ENCODE assay signal across 8 cellular contexts in genomic region chr22:49767355-49768062, GRCh38.
DNase-seq lines count a peak whose midpoint lies in the region; ATAC-seq, FAIRE-seq and TF ChIP-seq lines count a peak whose summit lies in the region.

No MANE protein-coding gene starts in this region.

- H4K20me1 ChIP-seq in endothelial cell of umbilical vein (replicated peaks; ENCODE audit: control insufficient read depth, extremely low read depth, insufficient read depth, low read length), result no peaks in the 10 kb centered on the region

- POLR2A ChIA-PET in endothelial cell of umbilical vein (lab: Charles Lee), result no interaction called here

- dilution Hi-C loops in endothelial cell of umbilical vein (cut with MboI; ENCODE audit: extremely low pct_ligation_motif_present, low sequenced_read_pairs), result no loop called here

- H3K9me3 Mint-ChIP-seq in nephron progenitor cell, result peaks cover 15% of the 10 kb centered on the region

- TF ChIP-seq POLR2A in endothelial cell of umbilical vein (IDR thresholded peaks at IDR 0.05; ENCODE audit: low read depth, low read length), result no peak

- no peaks in the 10 kb centered on the region for H3K36me3 ChIP-seq in endothelial cell of umbilical vein (ENCODE audit: control insufficient read depth in 2 of 2, extremely low read depth in 1 of 2, insufficient read depth in 2 of 2, low read length in 2 of 2)

- H2AFZ ChIP-seq in endothelial cell of umbilical vein (ENCODE audit: low read depth, low read length), result no peak overlapping the region

- peaks cover 2% of the 10 kb centered on the region for H3K27me3 Mint-ChIP-seq in nephron progenitor cell (ENCODE audit: low read depth, poor library complexity)

- H3K9me3 ChIP-seq in endothelial cell of umbilical vein (replicated peaks; ENCODE audit: control insufficient read depth, insufficient read depth, low read length), result no peaks in the 10 kb centered on the region

- no peak for ATAC-seq in HG02623 (IDR thresholded peaks at IDR 0.05; ENCODE audit: unreplicated experiment)
- no peak for ATAC-seq in HG03354 (IDR thresholded peaks at IDR 0.05; ENCODE audit: poor library complexity, severe bottlenecking, unreplicated experiment)

- no TSS peak for BruUV-seq in endothelial cell of umbilical vein (replicated peaks; lab: Mats Ljungman, UMichigan)

- H3K27ac Mint-ChIP-seq in nephron progenitor cell, result no peak overlapping the region

- no peaks in the 10 kb centered on the region for H3K27me3 ChIP-seq in endothelial cell of umbilical vein (ENCODE audit: control insufficient read depth in 2 of 2, insufficient read depth in 2 of 2, low read length in 2 of 2)

- H3K9ac ChIP-seq in endothelial cell of umbilical vein (replicated peaks; ENCODE audit: extremely low read depth, insufficient read depth, low read length), result no peak overlapping the region

- no peak overlapping the region for H3K4me3 ChIP-seq in endothelial cell of umbilical vein (replicated peaks in 1 of 3; ENCODE audit: insufficient read depth in 1 of 3, low read depth in 1 of 3, low read length in 3 of 3)

- H3K4me3 Mint-ChIP-seq in nephron progenitor cell, result no peak overlapping the region

- H3K9me1 ChIP-seq in endothelial cell of umbilical vein (replicated peaks; ENCODE audit: control insufficient read depth, extremely low read depth, insufficient read depth, low read length), result no peaks in the 10 kb centered on the region

- H3K27ac ChIP-seq in endothelial cell of umbilical vein (ENCODE audit: insufficient read depth, low read depth, low read length), result no peak overlapping the region

- H3K36me3 Mint-ChIP-seq in nephron progenitor cell (ENCODE audit: low read depth), result peaks cover 20% of the 10 kb centered on the region

- DNase-seq in activated CD4-positive, alpha-beta T cell treated with anti-CD3 and anti-CD28 coated beads for 1 hour, result peak; percentile 7
- DNase-seq in activated CD4-positive, alpha-beta T cell treated with anti-CD3 and anti-CD28 coated beads, Interleukin-2, amount 50 U/mL, for 1 hour, result no peak
- DNase-seq in endothelial cell of umbilical vein (ENCODE audit: low read depth, low spot score), result peak; percentile 64
- no peak for DNase-seq in nephron progenitor cell

- intact Hi-C loops in endothelial cell of umbilical vein (cut with micrococcal nuclease), result loop anchor here (1.0 to 5.0 kb wide), 3 partner anchors 151 to 265 kb away; partner anchors contain the start of genes ALG12 and CRELD2

- H3K4me1 ChIP-seq in endothelial cell of umbilical vein (ENCODE audit: control insufficient read depth, extremely low read depth, insufficient read depth, low read length), result no peaks in the 10 kb centered on the region

- CTCF ChIA-PET in endothelial cell of umbilical vein (lab: Charles Lee), result interaction anchor here (1.0 to 2.3 kb wide), 12 partner anchors 9 to 470 kb away, joined by 3 to 26 read pairs (median 6); partner anchors contain the start of genes ALG12, CRELD2 and MLC1

- peak; percentile 69 for FAIRE-seq in TTC549 (lab: Jason Lieb, UNC)
- peak; percentile 74 for FAIRE-seq in endothelial cell of umbilical vein (lab: Jason Lieb, UNC)

- H3K79me2 ChIP-seq in endothelial cell of umbilical vein (ENCODE audit: control insufficient read depth, insufficient read depth, low read length), result no peaks in the 10 kb centered on the region

- peak; percentile 77 for TF ChIP-seq CTCF in LNCAP (IDR thresholded peaks at IDR 0.05)
- peak; percentile 60 to 64 for TF ChIP-seq CTCF in endothelial cell of umbilical vein (IDR thresholded peaks at IDR 0.05; ENCODE audit: extremely low read depth in 1 of 2, insufficient read depth in 1 of 2, low read depth in 1 of 2, low read length in 2 of 2)
- peak; percentile 35 for TF ChIP-seq CTCF in nephron progenitor cell (IDR thresholded peaks at IDR 0.05)

- H3K4me2 ChIP-seq in endothelial cell of umbilical vein (ENCODE audit: insufficient read depth, low read length), result no peak overlapping the region

- H3K4me1 Mint-ChIP-seq in nephron progenitor cell, result peaks cover 5% of the 10 kb centered on the region

TF ChIP-seq in endothelial cell of umbilical vein, 7 proteins besides CTCF, POLR2A, EP300 and RAD21:
- TF ChIP-seq MYC (IDR thresholded peaks at IDR 0.05; ENCODE audit: low read depth, low read length), result no peak
- TF ChIP-seq FOS (IDR thresholded peaks at IDR 0.05; ENCODE audit: borderline replicate concordance, insufficient read depth, low read length), result no peak
- TF ChIP-seq GATA2 (IDR thresholded peaks at IDR 0.05; ENCODE audit: insufficient read depth, insufficient read length, low read depth, low read length), result no peak
- no peak for TF ChIP-seq JUN (IDR thresholded peaks at IDR 0.05; ENCODE audit: borderline replicate concordance, insufficient read depth, insufficient read length, low read depth)
- no peak for TF ChIP-seq EZH2 (IDR thresholded peaks at IDR 0.05; ENCODE audit: borderline replicate concordance, low read depth, low read length, severe bottlenecking)
TF ChIP-seq in endothelial cell of umbilical vein: peak in this region for 0.

Comparison
In these comparisons a context has a peak if more than half of its experiments do, and no peak if none do; other contexts are left out.
1. DNase-seq: peak in activated CD4-positive, alpha-beta T cell treated with anti-CD3 and anti-CD28 coated beads for 1 hour (single experiment) and endothelial cell of umbilical vein (single experiment); none in activated CD4-positive, alpha-beta T cell treated with anti-CD3 and anti-CD28 coated beads, Interleukin-2, amount 50 U/mL, for 1 hour (single experiment) and nephron progenitor cell (single experiment).
2. Peak in every context shown above with its lines, with median percentiles within 50 percentile points of each other: CTCF ChIP-seq.